ENCODE assay signal across 16 cellular contexts in the genomic region with DNA sequence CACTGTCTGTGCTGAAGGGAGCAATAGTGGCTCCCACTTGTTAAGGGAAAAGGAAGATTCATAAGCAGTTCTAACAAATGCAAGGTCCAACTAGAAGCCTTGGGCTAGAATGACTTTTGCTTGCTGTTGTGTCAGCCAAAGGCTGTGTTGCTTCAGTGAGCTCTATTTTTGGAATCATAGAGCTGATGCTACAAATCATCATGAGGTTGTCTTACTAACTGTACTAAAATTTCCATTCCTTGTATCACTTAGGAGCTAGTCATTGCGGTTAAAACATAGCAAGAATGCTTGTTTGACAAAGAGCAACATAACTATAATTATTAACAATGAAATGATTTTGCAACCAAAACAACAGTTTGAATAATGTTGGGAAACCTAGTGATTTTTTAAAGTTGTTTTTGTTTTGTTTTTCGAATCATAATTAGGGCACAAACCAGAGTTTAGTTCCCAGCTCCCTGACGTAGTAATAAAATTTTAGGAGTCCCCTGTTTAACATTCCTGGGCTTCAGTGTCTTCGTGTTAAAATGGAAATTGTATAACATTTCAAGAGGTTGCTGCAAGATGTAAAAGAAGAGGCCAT.
DNase-seq lines count a peak whose midpoint lies in the region; ATAC-seq, FAIRE-seq and TF ChIP-seq lines count a peak whose summit lies in the region.
"Had no signal": no experiment of that assay in that cellular context is flagged by ENCODE, and none has a peak within 500 bp of the region (broad histone marks: within the 10 kb centered on the region; RNA-seq: fewer than 3 reads in every experiment).

No MANE protein-coding gene starts in this region.

- peaks cover 9% of the 10 kb centered on the region for H3K4me1 Mint-ChIP-seq in CD14-positive monocyte

- ATAC-seq in GM21528 (IDR thresholded peaks at IDR 0.05; ENCODE audit: low FRiP score, unreplicated experiment) = no peak
- ATAC-seq: heart right ventricle had no signal

- H3K27ac Mint-ChIP-seq in CD14-positive monocyte = no peak overlapping the region
- H3K27ac Mint-ChIP-seq: activated naive CD4-positive, alpha-beta T cell treated with anti-CD3 and anti-CD28 coated beads for 36 hours had no signal

- FAIRE-seq in bronchial epithelial cell (lab: Jason Lieb, UNC) = no peak

- CTCF ChIA-PET in AG04450 (lab: Charles Lee) = no interaction called here

- no peaks in the 10 kb centered on the region for H3K27me3 Mint-ChIP-seq in CD14-positive monocyte (ENCODE audit: low read depth in 3 of 3)

- intact Hi-C loops in CD14-positive monocyte (cut with micrococcal nuclease) = no loop called here

- H3K9me3 ChIP-seq in AG04450 (ENCODE audit: control insufficient read depth, insufficient read depth, low read length) = no peaks in the 10 kb centered on the region
- H3K9me3 ChIP-seq: BLaER1 treated with 17β-estradiol and CSF1 and Interleukin-3, amounts not matched to agents 10 nM and 100 nM; heart right ventricle had no signal

- no peak overlapping the region for H3K4me3 Mint-ChIP-seq in CD14-positive monocyte
- H3K4me3 Mint-ChIP-seq: activated naive CD4-positive, alpha-beta T cell treated with anti-CD3 and anti-CD28 coated beads for 36 hours had no signal

- H3K27me3 ChIP-seq in AG04450 (ENCODE audit: control insufficient read depth, insufficient read depth, low read length) = no peaks in the 10 kb centered on the region
- H3K27me3 ChIP-seq in bronchial epithelial cell (ENCODE audit: control insufficient read depth, insufficient read depth, low read length) = no peaks in the 10 kb centered on the region
- H3K27me3 ChIP-seq: BLaER1 treated with 17β-estradiol and CSF1 and Interleukin-3, amounts not matched to agents 10 nM and 100 nM; heart right ventricle had no signal

- H3K27ac ChIP-seq in AG04450 (ENCODE audit: low read depth, low read length) = no peak overlapping the region
- H3K27ac ChIP-seq: coronary artery, heart right ventricle had no signal

- DNase-seq in AG04450 (ENCODE audit: low read depth, low spot score) (peak; percentile 10), HS-5 (ENCODE audit: low read depth) (peak; percentile 98), bronchial epithelial cell (ENCODE audit: low read depth) (peak; percentile 0), kidney tubule cell (ENCODE audit: low spot score) (peak; percentile 84), CD14-positive monocyte (ENCODE audit: low spot score) (no peak), superior temporal gyrus (ENCODE audit: extremely low spot score) (no peak)
- DNase-seq in stimulated activated CD4-positive, alpha-beta T cell treated with anti-CD3 and anti-CD28 coated beads, Interleukin-2, amount 100 ng/mL, for 24 hours = no peak
- DNase-seq: activated naive CD4-positive, alpha-beta T cell treated with anti-CD3 and anti-CD28 coated beads for 36 hours; GF-D8; heart right ventricle; Kasumi-1; nucleus accumbens; T-helper 9 cell had no signal

- H3K36me3 Mint-ChIP-seq in CD14-positive monocyte = no peaks in the 10 kb centered on the region

- POLR2A ChIA-PET in AG04450 (lab: Yijun Ruan, JAX) = no interaction called here

- H3K4me3 ChIP-seq in AG04450 (ENCODE audit: low read depth, low read length) = no peak overlapping the region
- no peak overlapping the region for H3K4me3 ChIP-seq in bronchial epithelial cell (ENCODE audit: low read depth, low read length)
- H3K4me3 ChIP-seq: BLaER1 treated with 17β-estradiol and CSF1 and Interleukin-3, amounts not matched to agents 10 nM and 100 nM; coronary artery; heart right ventricle had no signal

- no peaks in the 10 kb centered on the region for H3K36me3 ChIP-seq in bronchial epithelial cell (ENCODE audit: control insufficient read depth, insufficient read depth, low read length)
- H3K36me3 ChIP-seq: BLaER1 treated with 17β-estradiol and CSF1 and Interleukin-3, amounts not matched to agents 10 nM and 100 nM; heart right ventricle had no signal

- H3K9me3 Mint-ChIP-seq in CD14-positive monocyte = no peaks in the 10 kb centered on the region
- H3K9me3 Mint-ChIP-seq: activated naive CD4-positive, alpha-beta T cell treated with anti-CD3 and anti-CD28 coated beads for 36 hours had no signal

- TF ChIP-seq CTCF in AG04450 (IDR thresholded peaks at IDR 0.05; ENCODE audit: low read depth, low read length) (no peak), bronchial epithelial cell (IDR thresholded peaks at IDR 0.05; ENCODE audit: insufficient read depth, low read length, severe bottlenecking) (no peak), CD14-positive monocyte (IDR thresholded peaks at IDR 0.05) (no peak)

Comparison
In these comparisons a context has a peak if more than half of its experiments do, and no peak if none do; other contexts are left out.
1. DNase-seq: peak in AG04450 (single experiment), HS-5 (single experiment), bronchial epithelial cell (single experiment) and kidney tubule cell (single experiment); none in CD14-positive monocyte (single experiment), stimulated activated CD4-positive, alpha-beta T cell treated with anti-CD3 and anti-CD28 coated beads, Interleukin-2, amount 100 ng/mL, for 24 hours (0 of 2) and superior temporal gyrus (single experiment).